1 cellular context compared by ENCODE assay signal in the genomic region with DNA sequence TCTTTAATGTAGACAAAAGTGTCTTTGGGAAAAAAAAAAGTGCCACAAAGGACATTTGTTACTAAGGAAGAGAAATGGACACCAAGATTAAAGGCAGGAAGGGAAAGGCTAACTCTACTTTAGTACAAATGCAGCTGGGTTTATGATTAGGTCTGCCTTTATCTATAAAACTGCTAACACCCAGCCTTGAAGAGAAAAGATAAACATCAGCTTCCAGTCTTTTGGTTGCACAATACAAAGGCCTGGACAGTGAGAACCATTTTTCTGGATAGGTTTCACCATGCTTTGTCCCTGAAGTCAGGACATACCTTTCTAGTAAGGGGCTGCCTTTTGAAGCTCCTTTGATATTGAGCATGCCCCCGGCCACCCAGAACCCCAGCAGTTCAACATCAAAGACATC.
TF ChIP-seq lines count a peak whose summit lies in the region.

No MANE protein-coding gene starts in this region.

TF ChIP-seq in HepG2, 621 proteins besides CTCF, POLR2A, EP300 and RAD21 (continued from another document):
- TF ChIP-seq, protein P1, sequence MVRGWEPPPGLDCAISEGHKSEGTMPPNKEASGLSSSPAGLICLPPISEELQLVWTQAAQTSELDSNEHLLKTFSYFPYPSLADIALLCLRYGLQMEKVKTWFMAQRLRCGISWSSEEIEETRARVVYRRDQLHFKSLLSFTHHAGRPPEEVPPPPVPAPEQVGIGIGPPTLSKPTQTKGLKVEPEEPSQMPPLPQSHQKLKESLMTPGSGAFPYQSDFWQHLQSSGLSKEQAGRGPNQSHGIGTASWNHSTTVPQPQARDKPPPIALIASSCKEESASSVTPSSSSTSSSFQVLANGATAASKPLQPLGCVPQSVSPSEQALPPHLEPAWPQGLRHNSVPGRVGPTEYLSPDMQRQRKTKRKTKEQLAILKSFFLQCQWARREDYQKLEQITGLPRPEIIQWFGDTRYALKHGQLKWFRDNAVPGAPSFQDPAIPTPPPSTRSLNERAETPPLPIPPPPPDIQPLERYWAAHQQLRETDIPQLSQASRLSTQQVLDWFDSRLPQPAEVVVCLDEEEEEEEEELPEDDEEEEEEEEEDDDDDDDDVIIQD (CRISPR knock-in tag; IDR thresholded peaks at IDR 0.05; ENCODE audit: low read depth), result peak; percentile 57; the same call in 1 of the 2 replicates
- TF ChIP-seq SOX5 (CRISPR knock-in tag; IDR thresholded peaks at IDR 0.05; ENCODE audit: borderline replicate concordance) (peak; percentile 50; the same call in 1 of the 2 replicates), ZBTB7B (CRISPR knock-in tag; IDR thresholded peaks at IDR 0.05) (peak; percentile 31; the same call in 1 of the 2 replicates), HOXA7 (CRISPR knock-in tag; IDR thresholded peaks at IDR 0.05) (no peak), GATAD2A (CRISPR knock-in tag; IDR thresholded peaks at IDR 0.05) (peak; percentile 53), BCLAF1 (IDR thresholded peaks at IDR 0.05) (no peak), ZNF138 (CRISPR knock-in tag; IDR thresholded peaks at IDR 0.05; ENCODE audit: low read depth) (no peak), FOXK1 (CRISPR knock-in tag; IDR thresholded peaks at IDR 0.05; ENCODE audit: borderline replicate concordance, low read depth) (0 out of 2 replicates have a peak, but pooled peaks have one; percentile 33), SOX13 (IDR thresholded peaks at IDR 0.05) (peak; percentile 41; the same call in 1 of the 2 replicates), SOX13 (CRISPR knock-in tag; conservative IDR thresholded peaks at IDR 0.05 in 1 of 2, IDR thresholded peaks at IDR 0.05 in 1 of 2) (peak in 1 of 2 experiments; percentile 71; a peak in 2 of 4 replicates), SOX6 (IDR thresholded peaks at IDR 0.05) (no peak), SOX6 (CRISPR knock-in tag; IDR thresholded peaks at IDR 0.05) (peak; percentile 62; the same call in 1 of the 2 replicates), BCL6 (CRISPR knock-in tag; IDR thresholded peaks at IDR 0.05) (peak; percentile 45; the same call in 1 of the 2 replicates), ZNF331 (CRISPR knock-in tag; IDR thresholded peaks at IDR 0.05) (peak; percentile 48; the same call in 1 of the 2 replicates), ZNF101 (CRISPR knock-in tag; IDR thresholded peaks at IDR 0.05; ENCODE audit: borderline replicate concordance, low read depth) (no peak), ZMYM4 (CRISPR knock-in tag; IDR thresholded peaks at IDR 0.05) (peak; percentile 65; the same call in 1 of the 2 replicates), RCOR2 (CRISPR knock-in tag; IDR thresholded peaks at IDR 0.05) (0 out of 2 replicates have a peak, but pooled peaks have one; percentile 17), PCBP1 (IDR thresholded peaks at IDR 0.05; ENCODE audit: borderline replicate concordance, low read depth, low read length) (no peak), NCOA2 (CRISPR knock-in tag; IDR thresholded peaks at IDR 0.05) (peak; percentile 70; the same call in 1 of the 2 replicates), CEBPG (CRISPR knock-in tag; IDR thresholded peaks at IDR 0.05) (peak; percentile 90), ZNF720 (CRISPR knock-in tag; IDR thresholded peaks at IDR 0.05) (no peak), POGZ (CRISPR knock-in tag; IDR thresholded peaks at IDR 0.05) (peak; percentile 61), PAXIP1 (CRISPR knock-in tag; conservative IDR thresholded peaks at IDR 0.05) (0 out of 2 replicates have a peak, but pooled peaks have one; percentile 30), RBM22 (optimal IDR thresholded peaks at IDR 0.05; ENCODE audit: low read length) (no peak), RNF2 (conservative IDR thresholded peaks at IDR 0.05; ENCODE audit: low read depth) (no peak), GATA4 (IDR thresholded peaks at IDR 0.05; ENCODE audit: borderline replicate concordance, low read depth) (0 out of 2 replicates have a peak, but pooled peaks have one; percentile 24), ZNF644 (CRISPR knock-in tag; IDR thresholded peaks at IDR 0.05; ENCODE audit: low read depth) (peak; percentile 88), ZSCAN29 (CRISPR knock-in tag; conservative IDR thresholded peaks at IDR 0.05) (no peak), ZNF12 (CRISPR knock-in tag; IDR thresholded peaks at IDR 0.05) (0 out of 2 replicates have a peak, but pooled peaks have one; percentile 29), ZNF773 (CRISPR knock-in tag; IDR thresholded peaks at IDR 0.05; ENCODE audit: borderline replicate concordance) (no peak), TCF7 (IDR thresholded peaks at IDR 0.05; ENCODE audit: low read depth) (peak; percentile 86), ZNF883 (CRISPR knock-in tag; IDR thresholded peaks at IDR 0.05; ENCODE audit: not compliant biosample characterization) (no peak), CEBPB (IDR thresholded peaks at IDR 0.05; ENCODE audit: borderline replicate concordance, low read depth, low read length) (peak; percentile 79), FOXO1 (CRISPR knock-in tag; IDR thresholded peaks at IDR 0.05) (no peak), HOXA3 (CRISPR knock-in tag; IDR thresholded peaks at IDR 0.05) (no peak), ISL2 (CRISPR knock-in tag; IDR thresholded peaks at IDR 0.05) (peak; percentile 83)
- TF ChIP-seq, protein P2, sequence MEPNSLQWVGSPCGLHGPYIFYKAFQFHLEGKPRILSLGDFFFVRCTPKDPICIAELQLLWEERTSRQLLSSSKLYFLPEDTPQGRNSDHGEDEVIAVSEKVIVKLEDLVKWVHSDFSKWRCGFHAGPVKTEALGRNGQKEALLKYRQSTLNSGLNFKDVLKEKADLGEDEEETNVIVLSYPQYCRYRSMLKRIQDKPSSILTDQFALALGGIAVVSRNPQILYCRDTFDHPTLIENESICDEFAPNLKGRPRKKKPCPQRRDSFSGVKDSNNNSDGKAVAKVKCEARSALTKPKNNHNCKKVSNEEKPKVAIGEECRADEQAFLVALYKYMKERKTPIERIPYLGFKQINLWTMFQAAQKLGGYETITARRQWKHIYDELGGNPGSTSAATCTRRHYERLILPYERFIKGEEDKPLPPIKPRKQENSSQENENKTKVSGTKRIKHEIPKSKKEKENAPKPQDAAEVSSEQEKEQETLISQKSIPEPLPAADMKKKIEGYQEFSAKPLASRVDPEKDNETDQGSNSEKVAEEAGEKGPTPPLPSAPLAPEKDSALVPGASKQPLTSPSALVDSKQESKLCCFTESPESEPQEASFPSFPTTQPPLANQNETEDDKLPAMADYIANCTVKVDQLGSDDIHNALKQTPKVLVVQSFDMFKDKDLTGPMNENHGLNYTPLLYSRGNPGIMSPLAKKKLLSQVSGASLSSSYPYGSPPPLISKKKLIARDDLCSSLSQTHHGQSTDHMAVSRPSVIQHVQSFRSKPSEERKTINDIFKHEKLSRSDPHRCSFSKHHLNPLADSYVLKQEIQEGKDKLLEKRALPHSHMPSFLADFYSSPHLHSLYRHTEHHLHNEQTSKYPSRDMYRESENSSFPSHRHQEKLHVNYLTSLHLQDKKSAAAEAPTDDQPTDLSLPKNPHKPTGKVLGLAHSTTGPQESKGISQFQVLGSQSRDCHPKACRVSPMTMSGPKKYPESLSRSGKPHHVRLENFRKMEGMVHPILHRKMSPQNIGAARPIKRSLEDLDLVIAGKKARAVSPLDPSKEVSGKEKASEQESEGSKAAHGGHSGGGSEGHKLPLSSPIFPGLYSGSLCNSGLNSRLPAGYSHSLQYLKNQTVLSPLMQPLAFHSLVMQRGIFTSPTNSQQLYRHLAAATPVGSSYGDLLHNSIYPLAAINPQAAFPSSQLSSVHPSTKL (CRISPR knock-in tag; IDR thresholded peaks at IDR 0.05), result 0 out of 2 replicates have a peak, but pooled peaks have one; percentile 70
- TF ChIP-seq, protein P3, sequence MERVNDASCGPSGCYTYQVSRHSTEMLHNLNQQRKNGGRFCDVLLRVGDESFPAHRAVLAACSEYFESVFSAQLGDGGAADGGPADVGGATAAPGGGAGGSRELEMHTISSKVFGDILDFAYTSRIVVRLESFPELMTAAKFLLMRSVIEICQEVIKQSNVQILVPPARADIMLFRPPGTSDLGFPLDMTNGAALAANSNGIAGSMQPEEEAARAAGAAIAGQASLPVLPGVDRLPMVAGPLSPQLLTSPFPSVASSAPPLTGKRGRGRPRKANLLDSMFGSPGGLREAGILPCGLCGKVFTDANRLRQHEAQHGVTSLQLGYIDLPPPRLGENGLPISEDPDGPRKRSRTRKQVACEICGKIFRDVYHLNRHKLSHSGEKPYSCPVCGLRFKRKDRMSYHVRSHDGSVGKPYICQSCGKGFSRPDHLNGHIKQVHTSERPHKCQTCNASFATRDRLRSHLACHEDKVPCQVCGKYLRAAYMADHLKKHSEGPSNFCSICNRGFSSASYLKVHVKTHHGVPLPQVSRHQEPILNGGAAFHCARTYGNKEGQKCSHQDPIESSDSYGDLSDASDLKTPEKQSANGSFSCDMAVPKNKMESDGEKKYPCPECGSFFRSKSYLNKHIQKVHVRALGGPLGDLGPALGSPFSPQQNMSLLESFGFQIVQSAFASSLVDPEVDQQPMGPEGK (CRISPR knock-in tag; IDR thresholded peaks at IDR 0.05), result peak; percentile 43; the same call in 1 of the 2 replicates
- TF ChIP-seq, protein P4, sequence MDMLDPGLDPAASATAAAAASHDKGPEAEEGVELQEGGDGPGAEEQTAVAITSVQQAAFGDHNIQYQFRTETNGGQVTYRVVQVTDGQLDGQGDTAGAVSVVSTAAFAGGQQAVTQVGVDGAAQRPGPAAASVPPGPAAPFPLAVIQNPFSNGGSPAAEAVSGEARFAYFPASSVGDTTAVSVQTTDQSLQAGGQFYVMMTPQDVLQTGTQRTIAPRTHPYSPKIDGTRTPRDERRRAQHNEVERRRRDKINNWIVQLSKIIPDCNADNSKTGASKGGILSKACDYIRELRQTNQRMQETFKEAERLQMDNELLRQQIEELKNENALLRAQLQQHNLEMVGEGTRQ (IDR thresholded peaks at IDR 0.05; ENCODE audit: low read depth, low read length), result no peak
- TF ChIP-seq, protein P4 (CRISPR knock-in tag; IDR thresholded peaks at IDR 0.05; ENCODE audit: borderline replicate concordance), result no peak
TF ChIP-seq in HepG2: peak in this region for 27.
